In the genomic region with DNA sequence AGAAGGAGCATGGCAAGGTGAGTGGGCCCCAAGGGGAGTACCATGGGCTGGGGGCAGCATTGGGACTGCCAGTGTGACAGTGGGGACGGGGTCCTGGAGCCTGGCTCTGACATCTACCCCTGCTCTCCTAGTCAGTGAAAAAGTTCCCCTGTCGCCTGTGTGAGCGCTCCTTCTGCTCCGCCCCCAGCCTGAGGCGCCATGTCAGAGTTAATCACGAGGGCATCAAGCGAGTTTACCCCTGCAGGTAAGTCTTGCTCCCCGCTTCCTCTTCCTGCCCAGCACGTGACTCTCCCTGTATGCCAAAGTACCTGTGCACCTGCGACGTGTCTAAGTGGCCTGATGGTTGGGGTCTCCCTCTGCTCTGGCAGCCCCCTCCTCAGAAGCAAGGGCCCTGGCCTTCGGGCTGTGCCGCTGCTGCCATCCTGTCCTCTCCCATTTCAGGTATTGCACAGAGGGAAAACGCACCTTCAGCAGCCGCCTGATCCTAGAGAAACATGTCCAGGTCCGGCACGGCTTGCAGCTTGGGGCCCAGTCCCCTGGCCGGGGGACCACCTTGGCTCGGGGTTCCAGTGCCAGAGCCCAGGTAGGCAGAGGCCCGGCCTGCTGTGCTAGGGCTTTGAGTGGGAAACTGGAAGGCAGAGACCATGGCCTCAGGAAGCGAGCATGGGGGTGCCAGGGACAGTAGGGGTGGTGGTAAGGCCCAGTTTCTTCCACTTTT, we compare ENCODE assay signal across 1 cellular context.
TF ChIP-seq lines count a peak whose summit lies in the region.

No MANE protein-coding gene starts in this region.

TF ChIP-seq in WTC11, 78 proteins besides CTCF, POLR2A, EP300 and RAD21:
- no peak for TF ChIP-seq MYBL2 (CRISPR knock-in tag; IDR thresholded peaks at IDR 0.05)
- no peak for TF ChIP-seq TEAD4 (CRISPR knock-in tag; IDR thresholded peaks at IDR 0.05)
- TF ChIP-seq, protein P1, sequence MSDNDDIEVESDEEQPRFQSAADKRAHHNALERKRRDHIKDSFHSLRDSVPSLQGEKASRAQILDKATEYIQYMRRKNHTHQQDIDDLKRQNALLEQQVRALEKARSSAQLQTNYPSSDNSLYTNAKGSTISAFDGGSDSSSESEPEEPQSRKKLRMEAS (CRISPR knock-in tag; IDR thresholded peaks at IDR 0.05), result no peak
- TF ChIP-seq NFE2L1 (CRISPR knock-in tag; IDR thresholded peaks at IDR 0.05), result no peak
- TF ChIP-seq, protein P2, sequence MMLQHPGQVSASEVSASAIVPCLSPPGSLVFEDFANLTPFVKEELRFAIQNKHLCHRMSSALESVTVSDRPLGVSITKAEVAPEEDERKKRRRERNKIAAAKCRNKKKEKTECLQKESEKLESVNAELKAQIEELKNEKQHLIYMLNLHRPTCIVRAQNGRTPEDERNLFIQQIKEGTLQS (CRISPR knock-in tag; conservative IDR thresholded peaks at IDR 0.05), result no peak
